In genomic region chrX:2458309-2458708, GRCh38 we compare ENCODE assay signal across 9 cellular contexts.
"Had no signal": no experiment of that assay in that cellular context is flagged by ENCODE, and none has a peak within 500 bp of the region (broad histone marks: within the 10 kb centered on the region; RNA-seq: fewer than 3 reads in every experiment).

No MANE protein-coding gene starts in this region.

- H3K4me2 ChIP-seq: GM23338, KMS-11 had no signal

- H2AFZ ChIP-seq: GM23338 had no signal

- FAIRE-seq: H1, H54, HTR-8/SVneo had no signal

- H3K27ac ChIP-seq: KMS-11 had no signal

- DNase-seq: HCEC 1CT, IMR-90, Karpas-422, KBM-7 had no signal

- H3K4me3 ChIP-seq: GM23338 had no signal

- H3K9ac ChIP-seq: KMS-11 had no signal
